19 cellular contexts compared by ENCODE assay signal in the genomic region with DNA sequence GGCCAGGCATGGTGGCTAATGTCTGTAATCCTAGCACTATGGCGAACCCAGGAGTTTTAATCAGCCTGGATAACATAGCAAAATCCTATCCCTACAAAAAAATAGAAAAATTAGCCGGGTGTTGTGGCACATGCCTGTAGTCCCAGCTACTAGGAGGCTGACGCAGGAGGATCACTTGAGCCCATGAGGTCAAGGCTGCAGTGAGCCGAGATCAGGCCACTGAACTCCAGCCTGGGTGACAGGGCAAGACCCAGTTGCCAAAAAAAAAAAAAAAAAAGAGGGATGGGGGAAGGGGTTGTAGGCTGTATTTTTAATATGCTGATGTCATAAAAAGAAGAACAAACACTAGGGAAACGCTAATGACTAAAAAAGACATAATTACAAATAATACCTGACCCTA.
"Had no signal": no experiment of that assay in that cellular context is flagged by ENCODE, and none has a peak within 500 bp of the region (broad histone marks: within the 10 kb centered on the region; RNA-seq: fewer than 3 reads in every experiment).

No MANE protein-coding gene starts in this region.

- H3K27me3 ChIP-seq: heart right ventricle, left lung, pancreas, testis, tibial nerve had no signal

- H3K9me3 Mint-ChIP-seq: nephron; stimulated activated naive B cell treated with anti-CD40 and anti-IgM and Interleukin-4, amounts not matched to agents 10 μg/mL and 1 μg/mL and 100 μg/mL, for 72 hours; stimulated activated naive CD8-positive, alpha-beta T cell treated with anti-CD3 and anti-CD28 coated beads, Interleukin-15, amount 100 ng/mL, for 72 hours had no signal

- H3K27me3 Mint-ChIP-seq: progenitor cell of endocrine pancreas; stimulated activated naive B cell treated with anti-CD40 and anti-IgM and Interleukin-4, amounts not matched to agents 10 μg/mL and 1 μg/mL and 100 μg/mL, for 72 hours; stimulated activated naive CD8-positive, alpha-beta T cell treated with anti-CD3 and anti-CD28 coated beads, Interleukin-15, amount 100 ng/mL, for 72 hours had no signal

- H3K4me3 Mint-ChIP-seq: nephron; stimulated activated naive B cell treated with anti-CD40 and anti-IgM and Interleukin-4, amounts not matched to agents 10 μg/mL and 1 μg/mL and 100 μg/mL, for 72 hours; stimulated activated naive CD8-positive, alpha-beta T cell treated with anti-CD3 and anti-CD28 coated beads, Interleukin-15, amount 100 ng/mL, for 72 hours had no signal

- H3K9me3 ChIP-seq: heart right ventricle, left lung, lower lobe of right lung, pancreas, testis, tibial nerve had no signal

- DNase-seq: effector memory CD4-positive, alpha-beta T cell; heart right ventricle; hypothalamus; left lung; lower lobe of right lung; mesenchymal stem cell; occipital lobe; pancreas; right cardiac atrium; stimulated activated CD4-positive, alpha-beta T cell treated with anti-CD3 and anti-CD28 coated beads, Interleukin-4, amount 100 ng/mL, for 1 hour; stimulated activated CD8-positive, alpha-beta memory T cell treated with anti-CD3 and anti-CD28 coated beads, Interleukin-4, amount 100 ng/mL, for 48 hours; stimulated activated naive B cell treated with anti-CD40 and anti-IgM and Interleukin-4, amounts not matched to agents 10 μg/mL and 1 μg/mL and 100 μg/mL, for 72 hours; stimulated activated naive CD8-positive, alpha-beta T cell treated with anti-CD3 and anti-CD28 coated beads, Interleukin-15, amount 100 ng/mL, for 72 hours; testis had no signal

- H3K4me2 ChIP-seq: smooth muscle cell had no signal

- ATAC-seq: esophagus mucosa; heart right ventricle; left lung; lower lobe of right lung; pancreas; right cardiac atrium; stimulated activated naive B cell treated with anti-CD40 and anti-IgM and Interleukin-4, amounts not matched to agents 10 μg/mL and 1 μg/mL and 100 μg/mL, for 72 hours; stimulated activated naive CD8-positive, alpha-beta T cell treated with anti-CD3 and anti-CD28 coated beads, Interleukin-15, amount 100 ng/mL, for 72 hours had no signal

- H3K27ac Mint-ChIP-seq: nephron; progenitor cell of endocrine pancreas; stimulated activated naive B cell treated with anti-CD40 and anti-IgM and Interleukin-4, amounts not matched to agents 10 μg/mL and 1 μg/mL and 100 μg/mL, for 72 hours had no signal

- H3K4me3 ChIP-seq: heart right ventricle, left lung, lower lobe of right lung, pancreas, smooth muscle cell, testis, tibial nerve had no signal

- H3K27ac ChIP-seq: heart right ventricle, left lung, lower lobe of right lung, pancreas, testis had no signal
